ENCODE assay signal across 15 cellular contexts in genomic region chr4:184364100-184364921, GRCh38.
DNase-seq lines count a peak whose midpoint lies in the region; ATAC-seq and TF ChIP-seq lines count a peak whose summit lies in the region.
"Had no signal": no experiment of that assay in that cellular context is flagged by ENCODE, and none has a peak within 500 bp of the region (broad histone marks: within the 10 kb centered on the region; RNA-seq: fewer than 3 reads in every experiment).

No MANE protein-coding gene starts in this region.

- no peaks in the 10 kb centered on the region for H3K23me2 ChIP-seq in H9 (ENCODE audit: insufficient read length, low read depth, low read length, poor library complexity, severe bottlenecking)

- H4K20me1 ChIP-seq in H9 (ENCODE audit: control insufficient read depth, insufficient read depth, insufficient read length) = no peaks in the 10 kb centered on the region

- no peaks in the 10 kb centered on the region for H3K9me3 ChIP-seq in effector memory CD4-positive, alpha-beta T cell (ENCODE audit: control insufficient read depth, low read length)
- H3K9me3 ChIP-seq in H9 (ENCODE audit: control insufficient read depth, low read depth, low read length) = no peaks in the 10 kb centered on the region

- H3K79me2 ChIP-seq in H9 (ENCODE audit: insufficient read depth, low read length) = no peaks in the 10 kb centered on the region

- no peak overlapping the region for H2BK20ac ChIP-seq in H9 (ENCODE audit: low read depth, low read length, poor library complexity, severe bottlenecking)

- no peak overlapping the region for H3K14ac ChIP-seq in H9 (ENCODE audit: insufficient read depth, low read length)

- H3K4me3 ChIP-seq in effector memory CD4-positive, alpha-beta T cell (ENCODE audit: insufficient read depth, low read depth, low read length, poor library complexity, severe bottlenecking) = no peak overlapping the region

- no peak for DNase-seq in stimulated activated naive CD8-positive, alpha-beta T cell treated with anti-CD3 and anti-CD28 coated beads, Interleukin-15, Interleukin-2, amounts not matched to agents 100 U/mL and 50 U/mL, for 24 hours
- no peak for DNase-seq in central memory CD8-positive, alpha-beta T cell (ENCODE audit: low spot score in 2 of 2)
- DNase-seq in ureter (ENCODE audit: low spot score) (peak; percentile 22), H9 (no peak)
- no peak for DNase-seq in stimulated activated naive CD4-positive, alpha-beta T cell treated with Interleukin-2 at 50 U/mL for 16 hours (lab: John Stamatoyannopoulos, UW)
- no peak for DNase-seq in effector memory CD4-positive, alpha-beta T cell
- DNase-seq: activated CD4-positive, alpha-beta memory T cell treated with anti-CD3 and anti-CD28 coated beads, Interleukin-2, amount 10 ng/mL, durations not matched to agents 7 days and 5 days; cortex of kidney; DMS79 treated with DMSO at 0.1 percent for 48 hours; glutamatergic neuron; NCI-H526 treated with DMSO at 0.1 percent for 48 hours; T-helper 1 cell had no signal

- no peaks in the 10 kb centered on the region for H3K79me1 ChIP-seq in H9 (ENCODE audit: insufficient read depth, low read depth, low read length, poor library complexity, severe bottlenecking)

- no peak for ATAC-seq in stimulated activated naive CD8-positive, alpha-beta T cell treated with anti-CD3 and anti-CD28 coated beads, Interleukin-15, Interleukin-2, amounts not matched to agents 100 U/mL and 50 U/mL, for 24 hours
- ATAC-seq in HG03097 (IDR thresholded peaks at IDR 0.05; ENCODE audit: low FRiP score, unreplicated experiment) = peak; percentile 89
- ATAC-seq in central memory CD8-positive, alpha-beta T cell (replicated peaks; ENCODE audit: extremely low read depth, poor library complexity, severe bottlenecking) = no peak
- ATAC-seq: activated naive CD4-positive, alpha-beta T cell treated with anti-CD3 and anti-CD28 coated beads, Interleukin-2, amount 50 U/mL, for 72 hours had no signal

- H3K4ac ChIP-seq in H9 (ENCODE audit: low read depth, low read length) = no peak overlapping the region

- no peak overlapping the region for H4K91ac ChIP-seq in H9 (ENCODE audit: insufficient read length, low read depth, low read length)

- H3K27me3 Mint-ChIP-seq in stimulated activated naive CD8-positive, alpha-beta T cell treated with anti-CD3 and anti-CD28 coated beads, Interleukin-15, Interleukin-2, amounts not matched to agents 100 ng/mL and 50 ng/mL, for 24 hours = no peaks in the 10 kb centered on the region
- H3K27me3 Mint-ChIP-seq in central memory CD8-positive, alpha-beta T cell = no peaks in the 10 kb centered on the region
- no peaks in the 10 kb centered on the region for H3K27me3 Mint-ChIP-seq in H9 (ENCODE audit: low read depth)
- H3K27me3 Mint-ChIP-seq: activated CD4-positive, alpha-beta memory T cell treated with anti-CD3 and anti-CD28 coated beads, Interleukin-2, amount 10 ng/mL, durations not matched to agents 7 days and 5 days had no signal

- H3K36me3 ChIP-seq in effector memory CD4-positive, alpha-beta T cell (ENCODE audit: control insufficient read depth, insufficient read depth, low read length) = no peaks in the 10 kb centered on the region

- no peak overlapping the region for H4K5ac ChIP-seq in H9 (ENCODE audit: insufficient read length, low read depth, low read length)

- no peaks in the 10 kb centered on the region for H3K9me3 Mint-ChIP-seq in stimulated activated naive CD8-positive, alpha-beta T cell treated with anti-CD3 and anti-CD28 coated beads, Interleukin-15, Interleukin-2, amounts not matched to agents 100 ng/mL and 50 ng/mL, for 24 hours
- H3K9me3 Mint-ChIP-seq in central memory CD8-positive, alpha-beta T cell = no peaks in the 10 kb centered on the region
- H3K9me3 Mint-ChIP-seq in H9 = no peaks in the 10 kb centered on the region
- H3K9me3 Mint-ChIP-seq: activated CD4-positive, alpha-beta memory T cell treated with anti-CD3 and anti-CD28 coated beads, Interleukin-2, amount 10 ng/mL, durations not matched to agents 7 days and 5 days had no signal

- no peak overlapping the region for H3K56ac ChIP-seq in H9 (ENCODE audit: insufficient read length, low read depth, low read length)

- no peak overlapping the region for H3K18ac ChIP-seq in H9 (ENCODE audit: insufficient read length, low read depth, low read length)

- H2BK15ac ChIP-seq in H9 (ENCODE audit: low read depth, low read length) = no peak overlapping the region

- no peak overlapping the region for H3T11ph ChIP-seq in H9 (ENCODE audit: low read length)

- no peak overlapping the region for H2AFZ ChIP-seq in H9 (ENCODE audit: low read length)

- no peaks in the 10 kb centered on the region for H3K4me1 ChIP-seq in effector memory CD4-positive, alpha-beta T cell (ENCODE audit: control insufficient read depth, insufficient read depth, low read length, poor library complexity, severe bottlenecking)
- H3K4me1 ChIP-seq in H9 (ENCODE audit: insufficient read depth, low read length) = peaks cover 3% of the 10 kb centered on the region; the same call in 1 of the 2 replicates

- H3K27me3 ChIP-seq in effector memory CD4-positive, alpha-beta T cell (replicated peaks; ENCODE audit: control insufficient read depth, insufficient read depth, low read length, poor library complexity, severe bottlenecking) = no peaks in the 10 kb centered on the region
- no peaks in the 10 kb centered on the region for H3K27me3 ChIP-seq in H9 (ENCODE audit: insufficient read depth, low read length)

- no CpG with 5 or more reads among the region's 5 CpGs for WGBS in H9 (ENCODE audit: extremely low coverage, insufficient read length, low lambda C conversion rate)

- H3K4me3 Mint-ChIP-seq in stimulated activated naive CD8-positive, alpha-beta T cell treated with anti-CD3 and anti-CD28 coated beads, Interleukin-15, Interleukin-2, amounts not matched to agents 100 ng/mL and 50 ng/mL, for 24 hours = no peak overlapping the region
- no peak overlapping the region for H3K4me3 Mint-ChIP-seq in central memory CD8-positive, alpha-beta T cell
- no peak overlapping the region for H3K4me3 Mint-ChIP-seq in H9
- H3K4me3 Mint-ChIP-seq: activated CD4-positive, alpha-beta memory T cell treated with anti-CD3 and anti-CD28 coated beads, Interleukin-2, amount 10 ng/mL, durations not matched to agents 7 days and 5 days had no signal

- no peak overlapping the region for H2BK5ac ChIP-seq in H9 (ENCODE audit: insufficient read length, low read length)

- no peaks in the 10 kb centered on the region for H3K36me3 Mint-ChIP-seq in stimulated activated naive CD8-positive, alpha-beta T cell treated with anti-CD3 and anti-CD28 coated beads, Interleukin-15, Interleukin-2, amounts not matched to agents 100 ng/mL and 50 ng/mL, for 24 hours (ENCODE audit: low read depth)
- peaks cover 2% of the 10 kb centered on the region for H3K36me3 Mint-ChIP-seq in central memory CD8-positive, alpha-beta T cell (ENCODE audit: insufficient read depth)
- H3K36me3 Mint-ChIP-seq in H9 (ENCODE audit: insufficient read depth in 1 of 3, low read depth in 3 of 3) = no peaks in the 10 kb centered on the region
- H3K36me3 Mint-ChIP-seq: activated naive CD4-positive, alpha-beta T cell treated with anti-CD3 and anti-CD28 coated beads, Interleukin-2, amount 50 U/mL, for 72 hours had no signal

- H3K9ac ChIP-seq in H9 (ENCODE audit: extremely low read depth, insufficient read length, low read length) = no peak overlapping the region

- TF ChIP-seq CTCF in H9 (conservative IDR thresholded peaks at IDR 0.05) = no peak

- no peak overlapping the region for H2BK120ac ChIP-seq in H9 (ENCODE audit: low read depth, low read length, poor library complexity, severe bottlenecking)

- H2AK5ac ChIP-seq in H9 (ENCODE audit: insufficient read length, low read length) = no peak overlapping the region

- peaks cover 19% of the 10 kb centered on the region for H3K4me1 Mint-ChIP-seq in stimulated activated naive CD8-positive, alpha-beta T cell treated with anti-CD3 and anti-CD28 coated beads, Interleukin-15, Interleukin-2, amounts not matched to agents 100 ng/mL and 50 ng/mL, for 24 hours (ENCODE audit: low read depth)
- peaks cover 8% of the 10 kb centered on the region for H3K4me1 Mint-ChIP-seq in central memory CD8-positive, alpha-beta T cell
- H3K4me1 Mint-ChIP-seq in H9 = peaks cover 7 to 8% of the 10 kb centered on the region in 2 experiments; a peak in 3 of 4 replicates

- H3K27ac ChIP-seq in effector memory CD4-positive, alpha-beta T cell (ENCODE audit: insufficient read depth, low read length, poor library complexity, severe bottlenecking) = no peak overlapping the region
- H3K27ac ChIP-seq in H9 (ENCODE audit: insufficient read length, low read depth, low read length) = no peak overlapping the region

- no peak overlapping the region for H4K8ac ChIP-seq in H9 (replicated peaks; ENCODE audit: insufficient read length, low read depth, low read length)

- H3K4me2 ChIP-seq in H9 (ENCODE audit: insufficient read depth, insufficient read length, low read length) = no peak overlapping the region

- H2BK12ac ChIP-seq in H9 (ENCODE audit: insufficient read length, low read depth, low read length) = no peak overlapping the region

- peak overlapping the region; percentile 34 for H3K27ac Mint-ChIP-seq in stimulated activated naive CD8-positive, alpha-beta T cell treated with anti-CD3 and anti-CD28 coated beads, Interleukin-15, Interleukin-2, amounts not matched to agents 100 ng/mL and 50 ng/mL, for 24 hours
- H3K27ac Mint-ChIP-seq in central memory CD8-positive, alpha-beta T cell (ENCODE audit: low read depth) = peak overlapping the region; percentile 73
- no peak overlapping the region; a peak in 1 of 7 replicates for H3K27ac Mint-ChIP-seq in H9
- H3K27ac Mint-ChIP-seq: activated CD4-positive, alpha-beta memory T cell treated with anti-CD3 and anti-CD28 coated beads, Interleukin-2, amount 10 ng/mL, durations not matched to agents 7 days and 5 days; activated naive CD4-positive, alpha-beta T cell treated with anti-CD3 and anti-CD28 coated beads, Interleukin-2, amount 50 U/mL, for 72 hours had no signal

- H3K23ac ChIP-seq in H9 (ENCODE audit: insufficient read length, low read depth, low read length) = no peak overlapping the region

Comparison
In these comparisons a context has a peak if more than half of its experiments do, and no peak if none do; other contexts are left out.
1. H3K27ac Mint-ChIP-seq: peak in stimulated activated naive CD8-positive, alpha-beta T cell treated with anti-CD3 and anti-CD28 coated beads, Interleukin-15, Interleukin-2, amounts not matched to agents 100 ng/mL and 50 ng/mL, for 24 hours (single experiment) and central memory CD8-positive, alpha-beta T cell (single experiment); none in H9 (0 of 3).